In the genomic region with DNA sequence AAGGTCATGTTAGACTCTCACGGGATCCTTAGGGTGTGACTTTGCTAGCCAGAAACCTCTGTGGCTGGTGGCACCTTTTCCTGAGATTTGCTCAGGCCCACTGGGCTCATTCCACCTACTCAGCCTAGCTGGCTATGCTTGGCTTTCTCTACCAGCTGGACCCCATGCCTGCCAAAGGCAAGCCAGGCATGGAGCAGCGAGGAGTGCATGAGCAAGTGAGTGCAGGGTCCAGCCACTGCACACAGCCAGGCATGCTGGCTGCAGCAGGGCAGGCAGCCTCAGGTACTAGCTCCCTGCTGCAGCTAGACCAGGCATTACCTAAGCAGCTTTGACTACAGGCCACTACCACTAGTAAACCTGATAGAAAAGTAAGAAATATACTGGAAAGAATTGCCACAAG, we compare ENCODE assay signal across 31 cellular contexts. TPM values are rescaled to one million over a fixed set of nuclear protein-coding genes. Genes with fewer than 3 reads are reported as not detected.
"Had no signal": no experiment of that assay in that cellular context is flagged by ENCODE, and none has a peak within 500 bp of the region (broad histone marks: within the 10 kb centered on the region; RNA-seq: fewer than 3 reads in every experiment).

No MANE protein-coding gene starts in this region.

- H3K27me3 Mint-ChIP-seq: activated B cell treated with CpG ODN at 0.5 μM for 24 hours; activated CD8-positive, alpha-beta T cell treated with anti-CD3 and anti-CD28 coated beads for 36 hours; activated naive CD8-positive, alpha-beta T cell; activated T-helper 17 cell treated with anti-CD3 and anti-CD28 coated beads, Interleukin-2, amount 50 U/mL, for 72 hours; central memory CD8-positive, alpha-beta T cell; dendritic cell treated with granulocyte-macrophage colony-stimulating factor and Interleukin-4, amounts not matched to agents 40 ng/mL and 50 ng/mL, for 4 days; effector memory CD8-positive, alpha-beta T cell; T-helper 17 cell had no signal

- H3K27ac ChIP-seq: brain microvascular endothelial cell, coronary artery, epithelial cell of prostate, esophagus squamous epithelium, gastroesophageal sphincter, WERI-Rb-1 had no signal

- H3K4me3 Mint-ChIP-seq: activated B cell treated with CpG ODN at 0.5 μM for 24 hours; activated CD8-positive, alpha-beta T cell treated with anti-CD3 and anti-CD28 coated beads for 36 hours; activated naive CD8-positive, alpha-beta T cell; activated T-cell treated with anti-CD3 and anti-CD28 coated beads, Interleukin-2, amount 50 U/mL, for 4 hours; activated T-helper 17 cell treated with anti-CD3 and anti-CD28 coated beads, Interleukin-2, amount 50 U/mL, for 72 hours; central memory CD8-positive, alpha-beta T cell; dendritic cell treated with granulocyte-macrophage colony-stimulating factor and Interleukin-4, amounts not matched to agents 40 ng/mL and 50 ng/mL, for 4 days; effector memory CD8-positive, alpha-beta T cell; T-helper 17 cell; T-helper 2 cell treated with Interferon-gamma antibody and Interleukin-4, amounts not matched to agents 5 μg/mL and 100 μg/mL, for 36 hours had no signal

- H3K9me3 Mint-ChIP-seq: activated B cell treated with CpG ODN at 0.5 μM for 24 hours; activated CD8-positive, alpha-beta T cell treated with anti-CD3 and anti-CD28 coated beads for 36 hours; activated T-cell treated with anti-CD3 and anti-CD28 coated beads, Interleukin-2, amount 50 U/mL, for 4 hours; activated T-helper 17 cell treated with anti-CD3 and anti-CD28 coated beads, Interleukin-2, amount 50 U/mL, for 72 hours; central memory CD8-positive, alpha-beta T cell; dendritic cell treated with granulocyte-macrophage colony-stimulating factor and Interleukin-4, amounts not matched to agents 40 ng/mL and 50 ng/mL, for 4 days; effector memory CD8-positive, alpha-beta T cell had no signal

- ATAC-seq: activated CD4-positive, CD25-positive, alpha-beta regulatory T cell treated with anti-CD3 and anti-CD28 coated beads, Interleukin-2, amount 50 U/mL, for 24 hours; activated CD8-positive, alpha-beta T cell treated with anti-CD3 and anti-CD28 coated beads for 36 hours; activated T-cell treated with anti-CD3 and anti-CD28 coated beads, Interleukin-2, amount 50 U/mL, for 4 hours; activated T-helper 17 cell treated with anti-CD3 and anti-CD28 coated beads, Interleukin-2, amount 50 U/mL, for 72 hours; effector memory CD8-positive, alpha-beta T cell; gastroesophageal sphincter; T-helper 17 cell had no signal

- H3K4me1 Mint-ChIP-seq: activated B cell treated with CpG ODN at 0.5 μM for 24 hours; activated T-helper 17 cell treated with anti-CD3 and anti-CD28 coated beads, Interleukin-2, amount 50 U/mL, for 72 hours; central memory CD8-positive, alpha-beta T cell; T-helper 17 cell had no signal

- H3K27me3 ChIP-seq: brain microvascular endothelial cell, dorsolateral prefrontal cortex, esophagus squamous epithelium, gastroesophageal sphincter had no signal

- H3K9me3 ChIP-seq: esophagus squamous epithelium, gastroesophageal sphincter had no signal

- H3K4me3 ChIP-seq: coronary artery, dorsolateral prefrontal cortex, esophagus squamous epithelium, gastroesophageal sphincter had no signal

- H3K27ac Mint-ChIP-seq: activated B cell treated with CpG ODN at 0.5 μM for 24 hours; activated CD8-positive, alpha-beta T cell treated with anti-CD3 and anti-CD28 coated beads for 36 hours; activated naive CD8-positive, alpha-beta T cell; activated T-helper 17 cell treated with anti-CD3 and anti-CD28 coated beads, Interleukin-2, amount 50 U/mL, for 72 hours; dendritic cell treated with granulocyte-macrophage colony-stimulating factor and Interleukin-4, amounts not matched to agents 40 ng/mL and 50 ng/mL, for 4 days; effector memory CD8-positive, alpha-beta T cell; T-helper 17 cell; T-helper 2 cell treated with Interferon-gamma antibody and Interleukin-4, amounts not matched to agents 5 μg/mL and 100 μg/mL, for 36 hours had no signal

- DNase-seq: activated B cell treated with CpG ODN at 0.5 μM for 24 hours; activated CD4-positive, alpha-beta T cell treated with anti-CD3 and anti-CD28 coated beads for 48 hours; activated CD4-positive, alpha-beta T cell treated with anti-CD3 and anti-CD28 coated beads, Interleukin-2, amount 50 U/mL, for 1 hour; activated CD4-positive, alpha-beta T cell treated with anti-CD3 and anti-CD28 coated beads, Interleukin-2, amount 50 U/mL, for 48 hours; activated CD8-positive, alpha-beta memory T cell treated with anti-CD3 and anti-CD28 coated beads for 24 hours; activated CD8-positive, alpha-beta T cell treated with anti-CD3 and anti-CD28 coated beads for 36 hours; activated effector memory CD4-positive, alpha-beta T cell treated with Interleukin-2 at 50 U/mL for 16 hours; activated gamma-delta T cell treated with Interleukin-2 at 50 U/mL for 16 hours; activated naive CD4-positive, alpha-beta T cell treated with anti-CD3 and anti-CD28 coated beads, Interleukin-2, amount 50 U/mL, for 16 hours; activated naive CD4-positive, alpha-beta T cell treated with Interleukin-2 at 50 U/mL for 16 hours; activated T-cell treated with anti-CD3 and anti-CD28 coated beads, Interleukin-2, amount 50 U/mL, for 4 hours; amniotic stem cell; anterior cingulate cortex; brain microvascular endothelial cell; dorsolateral prefrontal cortex; effector memory CD8-positive, alpha-beta T cell; esophagus squamous epithelium; foreskin melanocyte; T-helper 1 cell; T-helper 17 cell; T1000; WERI-Rb-1 had no signal

RNA-seq across cellular contexts. Expression of gene PAPLN, which starts 29.7 kb away (rescaled TPM):
- total RNA-seq: T-helper 17 cell had no signal
